ENCODE assay signal across 11 cellular contexts in genomic region chr10:126063353-126063791, GRCh38.
DNase-seq lines count a peak whose midpoint lies in the region; ATAC-seq, FAIRE-seq and TF ChIP-seq lines count a peak whose summit lies in the region.
"Had no signal": no experiment of that assay in that cellular context is flagged by ENCODE, and none has a peak within 500 bp of the region (broad histone marks: within the 10 kb centered on the region; RNA-seq: fewer than 3 reads in every experiment).

No MANE protein-coding gene starts in this region.

- H3K27ac ChIP-seq in endothelial cell of umbilical vein (ENCODE audit: insufficient read depth, low read depth, low read length) (peak overlapping the region; percentile 97), neuronal stem cell (replicated peaks; ENCODE audit: low read length) (no peak overlapping the region)
- no peak overlapping the region for H3K27ac ChIP-seq in naive thymus-derived CD4-positive, alpha-beta T cell (ENCODE audit: low read depth, low read length)

- H3K4me3 Mint-ChIP-seq in naive thymus-derived CD4-positive, alpha-beta T cell, result no peak overlapping the region

- H3K9me3 Mint-ChIP-seq in naive thymus-derived CD4-positive, alpha-beta T cell, result peaks cover 0 to 4% (median 0%) of the 10 kb centered on the region in 11 donors

- H4K8ac ChIP-seq in neuronal stem cell (ENCODE audit: low read depth, low read length), result no peak overlapping the region

- no peak overlapping the region for H3K4me3 ChIP-seq in endothelial cell of umbilical vein (replicated peaks in 1 of 3; ENCODE audit: insufficient read depth in 1 of 3, low read depth in 1 of 3, low read length in 3 of 3)
- H3K4me3 ChIP-seq in neuronal stem cell (ENCODE audit: low read length in 2 of 2), result no peak overlapping the region
- H3K4me3 ChIP-seq in naive thymus-derived CD4-positive, alpha-beta T cell (ENCODE audit: low read length), result no peak overlapping the region

- peaks cover 0 to 4% (median 0%) of the 10 kb centered on the region in 5 donors for H3K36me3 Mint-ChIP-seq in naive thymus-derived CD4-positive, alpha-beta T cell

- H3K4me2 ChIP-seq in endothelial cell of umbilical vein (ENCODE audit: insufficient read depth, low read length) (no peak overlapping the region), neuronal stem cell (ENCODE audit: insufficient read depth, low read length, poor library complexity, severe bottlenecking) (no peak overlapping the region)

- H2BK120ac ChIP-seq in neuronal stem cell (ENCODE audit: low read depth, low read length), result no peak overlapping the region

- H3K14ac ChIP-seq in neuronal stem cell (ENCODE audit: low read length), result no peak overlapping the region

- no peaks in the 10 kb centered on the region for H3K79me1 ChIP-seq in neuronal stem cell (ENCODE audit: low read depth, low read length)

- no peaks in the 10 kb centered on the region for H4K20me1 ChIP-seq in endothelial cell of umbilical vein (replicated peaks; ENCODE audit: control insufficient read depth, extremely low read depth, insufficient read depth, low read length)

- DNase-seq in Caki2 (ENCODE audit: low read depth) (peak; percentile 96), RCC 7860 (ENCODE audit: low spot score) (peak; percentile 100), endothelial cell of umbilical vein (ENCODE audit: low read depth, low spot score) (no peak), neuronal stem cell (ENCODE audit: low spot score) (no peak), HT-29 (ENCODE audit: low spot score) (no peak), left ventricle myocardium superior (no peak)
- no peak for DNase-seq in naive thymus-derived CD4-positive, alpha-beta T cell
- DNase-seq: effector CD4-positive, alpha-beta T cell; NCI-H1092 treated with DMSO at 0.1 percent for 48 hours had no signal

- WGBS in neuronal stem cell (ENCODE audit: extremely low coverage in 2 of 2, insufficient read length in 2 of 2, insufficient replicate concordance in 1 of 2), 2 donors, result no CpG with 5 or more reads among the region's 6 CpGs

- no peak for TF ChIP-seq POLR2A in endothelial cell of umbilical vein (IDR thresholded peaks at IDR 0.05; ENCODE audit: low read depth, low read length)

- peaks cover 2 to 17% (median 7%) of the 10 kb centered on the region in 5 donors for H3K27me3 Mint-ChIP-seq in naive thymus-derived CD4-positive, alpha-beta T cell

- no peak overlapping the region for H3K4ac ChIP-seq in neuronal stem cell (ENCODE audit: low read length)

- no peaks in the 10 kb centered on the region for H3K79me2 ChIP-seq in endothelial cell of umbilical vein (ENCODE audit: control insufficient read depth, insufficient read depth, low read length)

- H3K36me3 ChIP-seq in endothelial cell of umbilical vein (ENCODE audit: control insufficient read depth in 2 of 2, extremely low read depth in 1 of 2, insufficient read depth in 2 of 2, low read length in 2 of 2) (no peaks in the 10 kb centered on the region), neuronal stem cell (replicated peaks in 1 of 2; ENCODE audit: control insufficient read depth in 2 of 2, insufficient read depth in 2 of 2, low read length in 2 of 2) (no peaks in the 10 kb centered on the region)
- no peaks in the 10 kb centered on the region for H3K36me3 ChIP-seq in naive thymus-derived CD4-positive, alpha-beta T cell (ENCODE audit: control insufficient read depth in 2 of 3, insufficient read depth in 3 of 3, low read length in 3 of 3)

- in situ Hi-C loops in Caki2 (cut with HindIII; ENCODE audit: low pct_unique_long_range_greater_than_20kb, low sequenced_read_pairs), result no loop called here

- H3K4me1 ChIP-seq in endothelial cell of umbilical vein (ENCODE audit: control insufficient read depth, extremely low read depth, insufficient read depth, low read length) (peaks cover 50% of the 10 kb centered on the region), neuronal stem cell (ENCODE audit: control insufficient read depth in 2 of 2, insufficient read depth in 1 of 2, low read depth in 1 of 2, low read length in 2 of 2) (peaks cover 5 to 37% of the 10 kb centered on the region in 2 donors)
- H3K4me1 ChIP-seq in naive thymus-derived CD4-positive, alpha-beta T cell (ENCODE audit: control insufficient read depth in 2 of 2, insufficient read depth in 2 of 2, low read length in 2 of 2), result no peaks in the 10 kb centered on the region

- no TSS peak for BruUV-seq in endothelial cell of umbilical vein (replicated peaks; lab: Mats Ljungman, UMichigan)

- H3K18ac ChIP-seq in neuronal stem cell (ENCODE audit: low read length), result peak overlapping the region; percentile 75

- H3K9me3 ChIP-seq in endothelial cell of umbilical vein (replicated peaks; ENCODE audit: control insufficient read depth, insufficient read depth, low read length), result no peaks in the 10 kb centered on the region
- H3K9me3 ChIP-seq in neuronal stem cell (replicated peaks in 1 of 2; ENCODE audit: control insufficient read depth in 2 of 2, insufficient read depth in 1 of 2, low read depth in 1 of 2, low read length in 2 of 2), result peaks cover 0 to 8% of the 10 kb centered on the region in 2 donors
- no peaks in the 10 kb centered on the region for H3K9me3 ChIP-seq in naive thymus-derived CD4-positive, alpha-beta T cell (ENCODE audit: control insufficient read depth in 2 of 3, low read length in 3 of 3)

- intact Hi-C loops in endothelial cell of umbilical vein (cut with micrococcal nuclease), result loop anchor here (2.0 to 10.0 kb wide), 3 partner anchors 51 to 841 kb away; partner anchors contain the start of gene DOCK1
- intact Hi-C loops in naive thymus-derived CD4-positive, alpha-beta T cell (cut with micrococcal nuclease), result no loop called here
- intact Hi-C loops in left ventricle myocardium superior (cut with micrococcal nuclease), result no loop called here

- no peak overlapping the region for H2BK15ac ChIP-seq in neuronal stem cell (ENCODE audit: low read length)

- no peak overlapping the region for H2BK12ac ChIP-seq in neuronal stem cell (ENCODE audit: low read length)

- dilution Hi-C loops in endothelial cell of umbilical vein (cut with MboI; ENCODE audit: extremely low pct_ligation_motif_present, low sequenced_read_pairs), result no loop called here

- no peak overlapping the region for H3K27ac Mint-ChIP-seq in naive thymus-derived CD4-positive, alpha-beta T cell

- POLR2A ChIA-PET in endothelial cell of umbilical vein (lab: Charles Lee), result no interaction called here
- POLR2A ChIA-PET in naive thymus-derived CD4-positive, alpha-beta T cell (lab: Charles Lee), result no interaction called here

- FAIRE-seq in RCC 7860 (lab: Jason Lieb, UNC), result peak; percentile 98
- no peak for FAIRE-seq in endothelial cell of umbilical vein (lab: Jason Lieb, UNC)

- ATAC-seq in HG02938 (IDR thresholded peaks at IDR 0.05; ENCODE audit: unreplicated experiment) (no peak), left ventricle myocardium superior (no peak)
- ATAC-seq in naive thymus-derived CD4-positive, alpha-beta T cell, result no peak
- ATAC-seq: left lobe of liver had no signal

- CTCF ChIA-PET in endothelial cell of umbilical vein (lab: Charles Lee), result interaction anchor here (1.0 to 1.9 kb wide), 4 partner anchors 13 to 129 kb away, joined by 3 to 7 read pairs (median 4); no protein-coding TSS in a partner anchor
- CTCF ChIA-PET in naive thymus-derived CD4-positive, alpha-beta T cell (lab: Charles Lee), result no interaction called here

- H3K27me3 ChIP-seq in endothelial cell of umbilical vein (ENCODE audit: control insufficient read depth in 2 of 2, insufficient read depth in 2 of 2, low read length in 2 of 2), result no peaks in the 10 kb centered on the region
- H3K27me3 ChIP-seq in neuronal stem cell (ENCODE audit: control insufficient read depth in 3 of 3, insufficient read depth in 3 of 3, low read depth in 1 of 3, low read length in 3 of 3), result no peaks in the 10 kb centered on the region
- H3K27me3 ChIP-seq in naive thymus-derived CD4-positive, alpha-beta T cell (ENCODE audit: control insufficient read depth in 2 of 2, insufficient read depth in 2 of 2, low read length in 2 of 2), result no peaks in the 10 kb centered on the region

- H2AFZ ChIP-seq in endothelial cell of umbilical vein (ENCODE audit: low read depth, low read length), result peak overlapping the region; percentile 44
- peak overlapping the region; percentile 74 for H2AFZ ChIP-seq in neuronal stem cell (ENCODE audit: low read length)

- no peak for TF ChIP-seq CTCF in endothelial cell of umbilical vein (IDR thresholded peaks at IDR 0.05; ENCODE audit: extremely low read depth in 1 of 2, insufficient read depth in 1 of 2, low read depth in 1 of 2, low read length in 2 of 2)

- no peak overlapping the region for H2BK5ac ChIP-seq in neuronal stem cell (ENCODE audit: low read length)

- peak overlapping the region; percentile 57 for H3K9ac ChIP-seq in endothelial cell of umbilical vein (replicated peaks; ENCODE audit: extremely low read depth, insufficient read depth, low read length)
- H3K9ac ChIP-seq in neuronal stem cell (ENCODE audit: low read depth, low read length, poor library complexity), result no peak overlapping the region

- H3K9me1 ChIP-seq in endothelial cell of umbilical vein (replicated peaks; ENCODE audit: control insufficient read depth, extremely low read depth, insufficient read depth, low read length), result no peaks in the 10 kb centered on the region

- H4K91ac ChIP-seq in neuronal stem cell (ENCODE audit: low read depth, low read length, poor library complexity), result no peak overlapping the region

- no peak overlapping the region for H2AK5ac ChIP-seq in neuronal stem cell (ENCODE audit: low read depth, low read length)

- H3K23ac ChIP-seq in neuronal stem cell (ENCODE audit: low read depth, low read length, poor library complexity), result no peak overlapping the region

- no peaks in the 10 kb centered on the region for H3K4me1 Mint-ChIP-seq in naive thymus-derived CD4-positive, alpha-beta T cell

TF ChIP-seq in endothelial cell of umbilical vein, 7 proteins besides CTCF, POLR2A, EP300 and RAD21:
- TF ChIP-seq EZH2 (IDR thresholded peaks at IDR 0.05; ENCODE audit: borderline replicate concordance, low read depth, low read length, severe bottlenecking), result no peak
- TF ChIP-seq, protein P1, sequence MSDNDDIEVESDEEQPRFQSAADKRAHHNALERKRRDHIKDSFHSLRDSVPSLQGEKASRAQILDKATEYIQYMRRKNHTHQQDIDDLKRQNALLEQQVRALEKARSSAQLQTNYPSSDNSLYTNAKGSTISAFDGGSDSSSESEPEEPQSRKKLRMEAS (IDR thresholded peaks at IDR 0.05; ENCODE audit: insufficient read depth, insufficient read length), result no peak
- no peak for TF ChIP-seq POLR2AphosphoS5 (IDR thresholded peaks at IDR 0.05; ENCODE audit: insufficient read depth, low read depth, low read length)
- no peak for TF ChIP-seq JUN (IDR thresholded peaks at IDR 0.05; ENCODE audit: borderline replicate concordance, insufficient read depth, insufficient read length, low read depth)
- TF ChIP-seq GATA2 (IDR thresholded peaks at IDR 0.05; ENCODE audit: insufficient read depth, insufficient read length, low read depth, low read length), result no peak
- TF ChIP-seq FOS (IDR thresholded peaks at IDR 0.05; ENCODE audit: borderline replicate concordance, insufficient read depth, low read length), result no peak
- no peak for TF ChIP-seq MYC (IDR thresholded peaks at IDR 0.05; ENCODE audit: low read depth, low read length)

Comparison
In these comparisons a context has a peak if more than half of its experiments do, and no peak if none do; other contexts are left out.
1. DNase-seq: peak in Caki2 (single experiment) and RCC 7860 (single experiment); none in endothelial cell of umbilical vein (single experiment), neuronal stem cell (single experiment), HT-29 (single experiment), naive thymus-derived CD4-positive, alpha-beta T cell (0 of 9) and left ventricle myocardium superior (single experiment).